12 cellular contexts compared by ENCODE assay signal in the genomic region with DNA sequence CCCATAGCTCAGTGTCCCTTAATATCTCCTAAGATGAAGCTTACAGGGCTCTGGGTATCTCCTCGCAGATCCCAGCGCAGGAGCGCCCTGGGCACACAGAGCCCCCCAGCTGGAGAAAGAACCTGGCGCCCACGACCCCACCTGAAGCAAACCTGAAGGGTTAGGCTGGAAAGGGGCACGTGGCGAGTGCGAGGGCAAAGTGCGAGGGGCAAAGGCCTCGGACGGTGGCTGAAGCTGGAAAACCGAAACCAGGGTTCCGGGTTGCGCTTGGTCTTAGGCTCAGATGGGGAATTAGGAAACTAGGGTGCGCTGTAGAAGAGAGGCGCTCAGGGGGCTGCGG. TPM values are rescaled to one million over a fixed set of nuclear protein-coding genes. Genes with fewer than 3 reads are reported as not detected.
DNase-seq lines count a peak whose midpoint lies in the region; ATAC-seq and TF ChIP-seq lines count a peak whose summit lies in the region.
"Had no signal": no experiment of that assay in that cellular context is flagged by ENCODE, and none has a peak within 500 bp of the region (broad histone marks: within the 10 kb centered on the region; RNA-seq: fewer than 3 reads in every experiment).

No MANE protein-coding gene starts in this region.

- 2 to 3% methylated on average over 17 of the region's 17 CpGs for WGBS in heart right ventricle, 2 donors

- H3K27me3 Mint-ChIP-seq in nephron progenitor cell (ENCODE audit: low read depth, poor library complexity) = peaks cover 100% of the 10 kb centered on the region

- no peaks in the 10 kb centered on the region for H3K9me3 ChIP-seq in heart right ventricle
- H3K9me3 ChIP-seq in vagina = no peaks in the 10 kb centered on the region
- peaks cover 6% of the 10 kb centered on the region for H3K9me3 ChIP-seq in WERI-Rb-1 (ENCODE audit: severe bottlenecking)
- H3K9me3 ChIP-seq: adrenal gland had no signal

- no peak overlapping the region for H3K27ac ChIP-seq in heart right ventricle
- no peak overlapping the region for H3K27ac ChIP-seq in vagina
- no peak overlapping the region for H3K27ac ChIP-seq in WERI-Rb-1
- H3K27ac ChIP-seq: adrenal gland; BLaER1 treated with 17β-estradiol and CSF1 and Interleukin-3, amounts not matched to agents 10 nM and 100 nM had no signal

- intact Hi-C loops in heart right ventricle (cut with DNase I) = no loop called here
- intact Hi-C loops in left ventricle myocardium superior (cut with micrococcal nuclease) = no loop called here
- intact Hi-C loops in vagina (cut with DNase I) = no loop called here

- H3K4me3 Mint-ChIP-seq in nephron progenitor cell = peak overlapping the region; percentile 49

- H3K36me3 Mint-ChIP-seq in nephron progenitor cell (ENCODE audit: low read depth) = no peaks in the 10 kb centered on the region

- H3K4me1 ChIP-seq in heart right ventricle (peaks cover 2 to 72% (median 42%) of the 10 kb centered on the region in 9 donors), vagina (peaks cover 56% of the 10 kb centered on the region)
- H3K4me1 ChIP-seq: BLaER1 treated with 17β-estradiol and CSF1 and Interleukin-3, amounts not matched to agents 10 nM and 100 nM had no signal

- peak overlapping the region in 9 of 10 donors; percentile 6 to 46 (median 33) for H3K4me3 ChIP-seq in heart right ventricle
- H3K4me3 ChIP-seq in epithelial cell of esophagus (ENCODE audit: low read length) = peak overlapping the region; percentile 25
- H3K4me3 ChIP-seq in vagina = peak overlapping the region; percentile 6 to 34
- no peak overlapping the region for H3K4me3 ChIP-seq in WERI-Rb-1 (ENCODE audit: low read depth, low read length)
- H3K4me3 ChIP-seq: BLaER1 treated with 17β-estradiol and CSF1 and Interleukin-3, amounts not matched to agents 10 nM and 100 nM had no signal

- H3K27me3 ChIP-seq in heart right ventricle (peaks cover 56 to 100% (median 100%) of the 10 kb centered on the region in 7 donors), vagina (peaks cover 5% of the 10 kb centered on the region), WERI-Rb-1 (ENCODE audit: insufficient read depth, low read depth, severe bottlenecking) (peaks cover 56% of the 10 kb centered on the region)

- no peaks in the 10 kb centered on the region for H3K36me3 ChIP-seq in heart right ventricle
- no peaks in the 10 kb centered on the region for H3K36me3 ChIP-seq in vagina
- H3K36me3 ChIP-seq in WERI-Rb-1 = no peaks in the 10 kb centered on the region
- H3K36me3 ChIP-seq: adrenal gland had no signal

- TF ChIP-seq CTCF in heart right ventricle (IDR thresholded peaks at IDR 0.05) (no peak), epithelial cell of esophagus (IDR thresholded peaks at IDR 0.05; ENCODE audit: insufficient read depth, low read depth, low read length, missing control alignments) (no peak), nephron progenitor cell (IDR thresholded peaks at IDR 0.05) (no peak), vagina (IDR thresholded peaks at IDR 0.05) (no peak), WERI-Rb-1 (IDR thresholded peaks at IDR 0.05; ENCODE audit: low read depth, low read length) (no peak)

- peaks cover 57% of the 10 kb centered on the region for H3K4me1 Mint-ChIP-seq in nephron progenitor cell

- ATAC-seq in heart right ventricle (no peak), left ventricle myocardium superior (no peak), GM21529 (IDR thresholded peaks at IDR 0.05; ENCODE audit: unreplicated experiment) (no peak), GM18868 (IDR thresholded peaks at IDR 0.05; ENCODE audit: unreplicated experiment) (no peak)

- no peak for DNase-seq in heart right ventricle
- DNase-seq in left ventricle myocardium superior = no peak
- DNase-seq in epithelial cell of esophagus (ENCODE audit: low read depth) = no peak
- DNase-seq in nephron progenitor cell = no peak
- DNase-seq in vagina (ENCODE audit: extremely low spot score in 2 of 2) = no peak
- no peak for DNase-seq in WERI-Rb-1
- DNase-seq: activated CD4-positive, alpha-beta T cell treated with anti-CD3 and anti-CD28 coated beads for 1 hour; adrenal gland had no signal

- TF ChIP-seq POLR2A in vagina (IDR thresholded peaks at IDR 0.05) = no peak

- no peak overlapping the region for H3K27ac Mint-ChIP-seq in nephron progenitor cell

- H3K9me3 Mint-ChIP-seq in nephron progenitor cell = no peaks in the 10 kb centered on the region

RNA-seq across cellular contexts. Expression of gene SOX14, which starts 3.9 kb away (rescaled TPM):
- total RNA-seq in heart right ventricle (not detected), left ventricle myocardium superior (not detected), vagina (not detected)
- polyA plus RNA-seq in heart right ventricle = not detected
- total RNA-seq: adrenal gland, pulmonary artery endothelial cell had no signal
- polyA plus RNA-seq: adrenal gland had no signal
